In genomic region chr2:182426082-182426914, GRCh38 we compare ENCODE assay signal across 13 cellular contexts. TPM values are rescaled to one million over a fixed set of nuclear protein-coding genes. Genes with fewer than 3 reads are reported as not detected.
DNase-seq lines count a peak whose midpoint lies in the region; ATAC-seq and TF ChIP-seq lines count a peak whose summit lies in the region.
"Had no signal": no experiment of that assay in that cellular context is flagged by ENCODE, and none has a peak within 500 bp of the region (broad histone marks: within the 10 kb centered on the region; RNA-seq: fewer than 3 reads in every experiment).

No MANE protein-coding gene starts in this region.

- no peak for TF ChIP-seq POLR2A in body of pancreas (IDR thresholded peaks at IDR 0.05)

- H3K9me3 ChIP-seq in body of pancreas, result no peaks in the 10 kb centered on the region

- intact Hi-C loops in body of pancreas (cut with DNase I) (no loop called here), sciatic nerve (cut with DNase I) (no loop called here)

- H3K27ac ChIP-seq in body of pancreas, result peak overlapping the region in 3 of 4 donors; percentile 28 to 66 (median 46)

- no peaks in the 10 kb centered on the region for H3K36me3 ChIP-seq in body of pancreas (replicated peaks in 1 of 2; ENCODE audit: insufficient read depth in 1 of 2, low read depth in 2 of 2)

- DNase-seq in EH (ENCODE audit: low read depth) (peak; percentile 19), body of pancreas (peak in 1 of 4 donors; percentile 2), iris pigment epithelial cell (ENCODE audit: low read depth) (peak; percentile 52), sciatic nerve (ENCODE audit: low spot score) (no peak), activated gamma-delta T cell (lab: John Stamatoyannopoulos, UW) (no peak), DMS53 (lab: John Stamatoyannopoulos, UW) (no peak)
- DNase-seq: activated T-cell treated with anti-CD3 and anti-CD28 coated beads, Interleukin-2, amount 50 U/mL, for 4 hours; dermis blood vessel endothelial cell; NCI-H526 treated with DMSO at 0.1 percent for 48 hours had no signal

- H3K27me3 ChIP-seq in body of pancreas, result no peaks in the 10 kb centered on the region

- WGBS in body of pancreas, 2 donors, result 9 to 10% methylated on average over 8 of the region's 8 CpGs

- ATAC-seq in body of pancreas (peak; percentile 58), sciatic nerve (peak; percentile 59), GM18511 (IDR thresholded peaks at IDR 0.05; ENCODE audit: unreplicated experiment) (no peak), HG03520 (IDR thresholded peaks at IDR 0.05; ENCODE audit: unreplicated experiment) (no peak)
- ATAC-seq: activated T-cell treated with anti-CD3 and anti-CD28 coated beads, Interleukin-2, amount 50 U/mL, for 4 hours had no signal

- TF ChIP-seq CTCF in body of pancreas (IDR thresholded peaks at IDR 0.05), result no peak

- H3K4me1 ChIP-seq in body of pancreas, result peaks cover 6% of the 10 kb centered on the region

- H3K4me3 ChIP-seq in body of pancreas, result no peak overlapping the region

RNA-seq across cellular contexts. Expression of gene PDE1A, which starts 0.5 kb away (rescaled TPM):
- total RNA-seq in body of pancreas, result 1 to 10 TPM; 4.0 to 4.2 TPM
- 45.7 TPM for total RNA-seq in sciatic nerve
- total RNA-seq: activated T-cell treated with anti-CD3 and anti-CD28 coated beads, Interleukin-2, amount 50 U/mL, for 4 hours; HT1080; T-helper 2 cell treated with Interferon-gamma antibody and Interleukin-4, amounts not matched to agents 100 ng/mL and 5 ng/mL, for 36 hours had no signal

Comparison
In these comparisons a context has a peak if more than half of its experiments do, and no peak if none do; other contexts are left out.
1. DNase-seq: peak in EH (single experiment) and iris pigment epithelial cell (single experiment); none in sciatic nerve (single experiment), activated gamma-delta T cell (single experiment) and DMS53 (single experiment).
2. ATAC-seq: peak in body of pancreas (single experiment) and sciatic nerve (single experiment); none in GM18511 (single experiment) and HG03520 (single experiment).